In genomic region chr3:45065373-45065720, GRCh38 we compare ENCODE assay signal across 1 cellular context.
TF ChIP-seq lines count a peak whose summit lies in the region.

No MANE protein-coding gene starts in this region.

TF ChIP-seq in SK-N-SH treated with all-trans-retinoic acid at 6 μM for 48 hours, 23 proteins besides CTCF, POLR2A, EP300 and RAD21 (continued from another document):
- TF ChIP-seq, protein P1, sequence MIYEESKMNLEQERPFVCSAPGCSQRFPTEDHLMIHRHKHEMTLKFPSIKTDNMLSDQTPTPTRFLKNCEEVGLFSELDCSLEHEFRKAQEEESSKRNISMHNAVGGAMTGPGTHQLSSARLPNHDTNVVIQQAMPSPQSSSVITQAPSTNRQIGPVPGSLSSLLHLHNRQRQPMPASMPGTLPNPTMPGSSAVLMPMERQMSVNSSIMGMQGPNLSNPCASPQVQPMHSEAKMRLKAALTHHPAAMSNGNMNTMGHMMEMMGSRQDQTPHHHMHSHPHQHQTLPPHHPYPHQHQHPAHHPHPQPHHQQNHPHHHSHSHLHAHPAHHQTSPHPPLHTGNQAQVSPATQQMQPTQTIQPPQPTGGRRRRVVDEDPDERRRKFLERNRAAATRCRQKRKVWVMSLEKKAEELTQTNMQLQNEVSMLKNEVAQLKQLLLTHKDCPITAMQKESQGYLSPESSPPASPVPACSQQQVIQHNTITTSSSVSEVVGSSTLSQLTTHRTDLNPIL (CRISPR knock-in tag; IDR thresholded peaks at IDR 0.05; ENCODE audit: low read depth) = no peak
- no peak for TF ChIP-seq RARB (CRISPR knock-in tag; IDR thresholded peaks at IDR 0.05)
- TF ChIP-seq SNAI2 (CRISPR knock-in tag; IDR thresholded peaks at IDR 0.05) = no peak
- TF ChIP-seq ISL1 (CRISPR knock-in tag; IDR thresholded peaks at IDR 0.05) = no peak
- no peak for TF ChIP-seq TOX (CRISPR knock-in tag; IDR thresholded peaks at IDR 0.05; ENCODE audit: borderline replicate concordance)
- TF ChIP-seq OSR1 (CRISPR knock-in tag; IDR thresholded peaks at IDR 0.05) = no peak
- no peak for TF ChIP-seq ESRRG (CRISPR knock-in tag; IDR thresholded peaks at IDR 0.05)
- no peak for TF ChIP-seq ZNF8 (CRISPR knock-in tag; IDR thresholded peaks at IDR 0.05)
- TF ChIP-seq ZC3H10 (CRISPR knock-in tag; IDR thresholded peaks at IDR 0.05) = no peak
- TF ChIP-seq TCF4 (CRISPR knock-in tag; IDR thresholded peaks at IDR 0.05; ENCODE audit: borderline replicate concordance) = no peak
- no peak for TF ChIP-seq PATZ1 (CRISPR knock-in tag; IDR thresholded peaks at IDR 0.05; ENCODE audit: borderline replicate concordance)
- TF ChIP-seq ZNF70 (CRISPR knock-in tag; IDR thresholded peaks at IDR 0.05) = no peak
- TF ChIP-seq PPARA (CRISPR knock-in tag; IDR thresholded peaks at IDR 0.05; ENCODE audit: borderline replicate concordance) = no peak
- no peak for TF ChIP-seq ARNTL (CRISPR knock-in tag; IDR thresholded peaks at IDR 0.05; ENCODE audit: borderline replicate concordance, low read depth)
TF ChIP-seq in SK-N-SH treated with all-trans-retinoic acid at 6 μM for 48 hours: peak in this region for 0.
